In the genomic region with DNA sequence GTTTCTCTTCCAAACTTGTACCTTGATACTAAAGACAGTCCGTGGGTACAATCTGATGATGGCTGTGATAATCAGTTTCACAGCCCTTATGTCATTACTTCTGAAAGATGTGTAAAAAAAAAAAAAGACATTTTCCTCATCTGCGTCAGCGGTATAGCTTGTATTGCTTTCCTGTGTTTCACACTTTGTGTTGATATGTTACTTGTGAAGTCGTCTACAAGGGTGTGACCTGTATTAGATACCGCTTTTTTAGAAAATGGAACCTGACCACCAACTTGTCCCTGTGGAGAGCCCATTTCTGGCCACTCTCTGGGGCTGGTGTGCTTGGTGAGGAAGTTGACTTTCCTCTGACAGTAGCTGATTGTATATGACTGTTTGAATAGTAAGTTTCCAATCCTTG, we compare ENCODE assay signal across 22 cellular contexts. TPM values are rescaled to one million over a fixed set of nuclear protein-coding genes. Genes with fewer than 3 reads are reported as not detected.
DNase-seq lines count a peak whose midpoint lies in the region; ATAC-seq and TF ChIP-seq lines count a peak whose summit lies in the region.
"Had no signal": no experiment of that assay in that cellular context is flagged by ENCODE, and none has a peak within 500 bp of the region (broad histone marks: within the 10 kb centered on the region; RNA-seq: fewer than 3 reads in every experiment).

No MANE protein-coding gene starts in this region.

- no peak for DNase-seq in activated CD8-positive, alpha-beta T cell treated with anti-CD3 and anti-CD28 coated beads for 36 hours
- no peak for DNase-seq in activated CD8-positive, alpha-beta T cell treated with anti-CD3 and anti-CD28 coated beads, Interleukin-2, amount 10 ng/mL, durations not matched to agents 7 days and 5 days
- peak in 3 of 5 donors; percentile 30 to 69 (median 58) for DNase-seq in CD8-positive, alpha-beta memory T cell
- DNase-seq in activated T-helper 2 cell treated with anti-CD3 and anti-CD28 coated beads, Interferon-gamma antibody, Interleukin-2, Interleukin-4, amounts not matched to agents 10 μg/mL and 5 μg/mL and 100 μg/mL, durations not matched to agents 14 hours and 24 hours and 36 hours (ENCODE audit: low spot score): no peak
- DNase-seq in naive thymus-derived CD4-positive, alpha-beta T cell: no peak
- DNase-seq in GOT3 (lab: John Stamatoyannopoulos, UW): no peak
- no peak for DNase-seq in hepatocyte (ENCODE audit: low spot score)
- DNase-seq: DMS53, HCEC 1CT, MM.1S, NCI-H1417, NCI-H1694, NCI-H2029 treated with DMSO at 0.1 percent for 48 hours, NCI-H510A, NCI-H69, Peyer's patch, SHP77 treated with DMSO at 0.1 percent for 48 hours had no signal

- H3K4me2 ChIP-seq in hepatocyte: no peak overlapping the region
- H3K4me2 ChIP-seq: GM23338, KMS-11 had no signal

- H3K79me2 ChIP-seq in hepatocyte: peaks cover 61% of the 10 kb centered on the region

- H3K27me3 ChIP-seq in CD8-positive, alpha-beta memory T cell (ENCODE audit: insufficient read depth, low read length, poor library complexity, severe bottlenecking): no peaks in the 10 kb centered on the region
- H3K27me3 ChIP-seq in naive thymus-derived CD4-positive, alpha-beta T cell (ENCODE audit: control insufficient read depth in 2 of 2, insufficient read depth in 2 of 2, low read length in 2 of 2): no peaks in the 10 kb centered on the region
- H3K27me3 ChIP-seq in hepatocyte: no peaks in the 10 kb centered on the region
- H3K27me3 ChIP-seq: Peyer's patch had no signal

- no peak overlapping the region for H3K27ac ChIP-seq in CD8-positive, alpha-beta memory T cell (ENCODE audit: low read depth, low read length)
- H3K27ac ChIP-seq in naive thymus-derived CD4-positive, alpha-beta T cell (ENCODE audit: low read depth, low read length): no peak overlapping the region
- H3K27ac ChIP-seq in hepatocyte: no peak overlapping the region
- H3K27ac ChIP-seq: HL-60, KMS-11, Peyer's patch had no signal

- no peaks in the 10 kb centered on the region for H3K9me3 ChIP-seq in CD8-positive, alpha-beta memory T cell (ENCODE audit: low read length)
- H3K9me3 ChIP-seq in naive thymus-derived CD4-positive, alpha-beta T cell (ENCODE audit: control insufficient read depth in 2 of 3, low read length in 3 of 3): no peaks in the 10 kb centered on the region
- no peaks in the 10 kb centered on the region for H3K9me3 ChIP-seq in hepatocyte (ENCODE audit: low read depth)
- H3K9me3 ChIP-seq: Peyer's patch had no signal

- POLR2A ChIA-PET in activated CD8-positive, alpha-beta T cell treated with anti-CD3 and anti-CD28 coated beads for 36 hours (lab: Charles Lee): interaction anchor here (0.6 to 1.7 kb wide), 3 partner anchors 11 to 487 kb away, joined by 3 to 5 read pairs (median 3); a partner anchor contains a TSS
- POLR2A ChIA-PET in activated CD8-positive, alpha-beta T cell treated with anti-CD3 and anti-CD28 coated beads, Interleukin-2, amount 10 ng/mL, durations not matched to agents 7 days and 5 days (lab: Charles Lee): interaction anchor here (2.2 kb wide), 1 partner anchor 14 kb away, joined by 10 read pairs; no protein-coding TSS in a partner anchor
- POLR2A ChIA-PET in CD8-positive, alpha-beta memory T cell (lab: Charles Lee): interaction anchor here (0.6 to 1.4 kb wide), 2 partner anchors 15 to 84 kb away, joined by 4 to 7 read pairs; no protein-coding TSS in a partner anchor
- POLR2A ChIA-PET in naive thymus-derived CD4-positive, alpha-beta T cell (lab: Charles Lee): interaction anchor here (0.6 kb wide), 1 partner anchor 216 kb away, joined by 3 read pairs; no protein-coding TSS in a partner anchor

- CTCF ChIA-PET in activated CD8-positive, alpha-beta T cell treated with anti-CD3 and anti-CD28 coated beads for 36 hours (lab: Charles Lee): interaction anchor here (1.2 to 3.3 kb wide), 7 partner anchors 11 to 342 kb away, joined by 3 to 27 read pairs (median 3); no protein-coding TSS in a partner anchor
- CTCF ChIA-PET in activated CD8-positive, alpha-beta T cell treated with anti-CD3 and anti-CD28 coated beads, Interleukin-2, amount 10 ng/mL, durations not matched to agents 7 days and 5 days (lab: Charles Lee): interaction anchor here (0.6 to 6.0 kb wide), 2 partner anchors 9 to 16 kb away, joined by 3 to 70 read pairs; no protein-coding TSS in a partner anchor
- CTCF ChIA-PET in CD8-positive, alpha-beta memory T cell (lab: Charles Lee): interaction anchor here (1.0 to 1.9 kb wide), 2 partner anchors 18 to 1139 kb away, joined by 3 to 6 read pairs; a partner anchor contains a TSS
- CTCF ChIA-PET in naive thymus-derived CD4-positive, alpha-beta T cell (lab: Charles Lee): interaction anchor here (0.6 to 1.6 kb wide), 2 partner anchors 33 to 1299 kb away, joined by 3 read pairs; no protein-coding TSS in a partner anchor

- no peaks in the 10 kb centered on the region for H3K9me3 Mint-ChIP-seq in activated CD8-positive, alpha-beta T cell treated with anti-CD3 and anti-CD28 coated beads for 36 hours
- H3K9me3 Mint-ChIP-seq in activated CD8-positive, alpha-beta T cell treated with anti-CD3 and anti-CD28 coated beads, Interleukin-2, amount 10 ng/mL, durations not matched to agents 7 days and 5 days (ENCODE audit: insufficient read depth): no peaks in the 10 kb centered on the region
- no peaks in the 10 kb centered on the region for H3K9me3 Mint-ChIP-seq in CD8-positive, alpha-beta memory T cell
- no peaks in the 10 kb centered on the region for H3K9me3 Mint-ChIP-seq in activated T-helper 2 cell treated with anti-CD3 and anti-CD28 coated beads, Interferon-gamma antibody, Interleukin-2, Interleukin-4, amounts not matched to agents 10 μg/mL and 5 μg/mL and 100 μg/mL, durations not matched to agents 14 hours and 24 hours and 36 hours
- no peaks in the 10 kb centered on the region for H3K9me3 Mint-ChIP-seq in naive thymus-derived CD4-positive, alpha-beta T cell
- H3K9me3 Mint-ChIP-seq: GM23338, IgD-negative memory B cell had no signal

- peak overlapping the region; percentile 34 for H3K27ac Mint-ChIP-seq in activated CD8-positive, alpha-beta T cell treated with anti-CD3 and anti-CD28 coated beads for 36 hours
- no peak overlapping the region for H3K27ac Mint-ChIP-seq in activated CD8-positive, alpha-beta T cell treated with anti-CD3 and anti-CD28 coated beads, Interleukin-2, amount 10 ng/mL, durations not matched to agents 7 days and 5 days
- peak overlapping the region; percentile 71 to 94 (median 90) for H3K27ac Mint-ChIP-seq in CD8-positive, alpha-beta memory T cell
- H3K27ac Mint-ChIP-seq in activated T-helper 2 cell treated with anti-CD3 and anti-CD28 coated beads, Interferon-gamma antibody, Interleukin-2, Interleukin-4, amounts not matched to agents 10 μg/mL and 5 μg/mL and 100 μg/mL, durations not matched to agents 14 hours and 24 hours and 36 hours: peak overlapping the region; percentile 63
- peak overlapping the region in 1 of 9 donors; percentile 14 for H3K27ac Mint-ChIP-seq in naive thymus-derived CD4-positive, alpha-beta T cell
- H3K27ac Mint-ChIP-seq: GM23338, IgD-negative memory B cell had no signal

- no peak for TF ChIP-seq CTCF in activated CD8-positive, alpha-beta T cell treated with anti-CD3 and anti-CD28 coated beads for 36 hours (IDR thresholded peaks at IDR 0.05)
- TF ChIP-seq CTCF in hepatocyte (IDR thresholded peaks at IDR 0.05; ENCODE audit: poor library complexity): no peak

- H3K36me3 ChIP-seq in CD8-positive, alpha-beta memory T cell (ENCODE audit: insufficient read depth, low read length): no peaks in the 10 kb centered on the region
- no peaks in the 10 kb centered on the region for H3K36me3 ChIP-seq in naive thymus-derived CD4-positive, alpha-beta T cell (ENCODE audit: control insufficient read depth in 2 of 3, insufficient read depth in 3 of 3, low read length in 3 of 3)
- no peaks in the 10 kb centered on the region for H3K36me3 ChIP-seq in hepatocyte (replicated peaks; ENCODE audit: insufficient read depth, low read depth)
- H3K36me3 ChIP-seq: Peyer's patch had no signal

- H3K36me3 Mint-ChIP-seq in activated CD8-positive, alpha-beta T cell treated with anti-CD3 and anti-CD28 coated beads for 36 hours (ENCODE audit: low read depth): peaks cover 2% of the 10 kb centered on the region
- H3K36me3 Mint-ChIP-seq in activated CD8-positive, alpha-beta T cell treated with anti-CD3 and anti-CD28 coated beads, Interleukin-2, amount 10 ng/mL, durations not matched to agents 7 days and 5 days (ENCODE audit: low read depth): peaks cover 14% of the 10 kb centered on the region
- H3K36me3 Mint-ChIP-seq in CD8-positive, alpha-beta memory T cell: peaks cover 0 to 33% (median 11%) of the 10 kb centered on the region in 3 donors
- peaks cover 26% of the 10 kb centered on the region for H3K36me3 Mint-ChIP-seq in activated T-helper 2 cell treated with anti-CD3 and anti-CD28 coated beads, Interferon-gamma antibody, Interleukin-2, Interleukin-4, amounts not matched to agents 10 μg/mL and 5 μg/mL and 100 μg/mL, durations not matched to agents 14 hours and 24 hours and 36 hours (ENCODE audit: low read depth)
- H3K36me3 Mint-ChIP-seq in naive thymus-derived CD4-positive, alpha-beta T cell: peaks cover 0 to 24% (median 5%) of the 10 kb centered on the region in 5 donors

- H3K4me3 ChIP-seq in CD8-positive, alpha-beta memory T cell (ENCODE audit: low read length): no peak overlapping the region
- H3K4me3 ChIP-seq in naive thymus-derived CD4-positive, alpha-beta T cell (ENCODE audit: low read length): no peak overlapping the region
- no peak overlapping the region for H3K4me3 ChIP-seq in hepatocyte
- H3K4me3 ChIP-seq: GM23338, Peyer's patch had no signal

- peaks cover 47% of the 10 kb centered on the region for H3K4me1 Mint-ChIP-seq in activated CD8-positive, alpha-beta T cell treated with anti-CD3 and anti-CD28 coated beads for 36 hours (ENCODE audit: low read depth)
- peaks cover 34% of the 10 kb centered on the region for H3K4me1 Mint-ChIP-seq in activated CD8-positive, alpha-beta T cell treated with anti-CD3 and anti-CD28 coated beads, Interleukin-2, amount 10 ng/mL, durations not matched to agents 7 days and 5 days (ENCODE audit: low read depth)
- peaks cover 32 to 69% (median 57%) of the 10 kb centered on the region in 3 donors for H3K4me1 Mint-ChIP-seq in CD8-positive, alpha-beta memory T cell
- peaks cover 38% of the 10 kb centered on the region for H3K4me1 Mint-ChIP-seq in activated T-helper 2 cell treated with anti-CD3 and anti-CD28 coated beads, Interferon-gamma antibody, Interleukin-2, Interleukin-4, amounts not matched to agents 10 μg/mL and 5 μg/mL and 100 μg/mL, durations not matched to agents 14 hours and 24 hours and 36 hours (ENCODE audit: low read depth)
- H3K4me1 Mint-ChIP-seq in naive thymus-derived CD4-positive, alpha-beta T cell: peaks cover 16 to 66% (median 49%) of the 10 kb centered on the region in 7 donors

- peaks cover 12% of the 10 kb centered on the region for H4K20me1 ChIP-seq in hepatocyte (ENCODE audit: insufficient read depth, poor library complexity, severe bottlenecking)

- H3K27me3 Mint-ChIP-seq in activated CD8-positive, alpha-beta T cell treated with anti-CD3 and anti-CD28 coated beads for 36 hours: no peaks in the 10 kb centered on the region
- H3K27me3 Mint-ChIP-seq in activated CD8-positive, alpha-beta T cell treated with anti-CD3 and anti-CD28 coated beads, Interleukin-2, amount 10 ng/mL, durations not matched to agents 7 days and 5 days (ENCODE audit: low read depth): no peaks in the 10 kb centered on the region
- no peaks in the 10 kb centered on the region for H3K27me3 Mint-ChIP-seq in CD8-positive, alpha-beta memory T cell
- H3K27me3 Mint-ChIP-seq in activated T-helper 2 cell treated with anti-CD3 and anti-CD28 coated beads, Interferon-gamma antibody, Interleukin-2, Interleukin-4, amounts not matched to agents 10 μg/mL and 5 μg/mL and 100 μg/mL, durations not matched to agents 14 hours and 24 hours and 36 hours (ENCODE audit: low read depth): no peaks in the 10 kb centered on the region
- no peaks in the 10 kb centered on the region for H3K27me3 Mint-ChIP-seq in naive thymus-derived CD4-positive, alpha-beta T cell
- H3K27me3 Mint-ChIP-seq: IgD-negative memory B cell had no signal

- 95% methylated on average over 5 of the region's 5 CpGs for WGBS in hepatocyte (ENCODE audit: low lambda C conversion rate, missing lambda C conversion rate)

- H2AFZ ChIP-seq in hepatocyte: no peak overlapping the region
- H2AFZ ChIP-seq: GM23338 had no signal

- intact Hi-C loops in activated CD8-positive, alpha-beta T cell treated with anti-CD3 and anti-CD28 coated beads for 36 hours (cut with micrococcal nuclease): no loop called here
- intact Hi-C loops in activated T-helper 2 cell treated with anti-CD3 and anti-CD28 coated beads, Interferon-gamma antibody, Interleukin-2, Interleukin-4, amounts not matched to agents 10 μg/mL and 5 μg/mL and 100 μg/mL, durations not matched to agents 14 hours and 24 hours and 36 hours (cut with micrococcal nuclease): no loop called here
- intact Hi-C loops in naive thymus-derived CD4-positive, alpha-beta T cell (cut with micrococcal nuclease): no loop called here

- peaks cover 14% of the 10 kb centered on the region for H3K4me1 ChIP-seq in CD8-positive, alpha-beta memory T cell (ENCODE audit: insufficient read depth, low read length)
- H3K4me1 ChIP-seq in naive thymus-derived CD4-positive, alpha-beta T cell (ENCODE audit: control insufficient read depth in 2 of 2, insufficient read depth in 2 of 2, low read length in 2 of 2): peaks cover 0 to 10% of the 10 kb centered on the region in 2 donors
- H3K4me1 ChIP-seq in hepatocyte (ENCODE audit: insufficient read depth): peaks cover 21% of the 10 kb centered on the region

- H3K4me3 Mint-ChIP-seq in activated CD8-positive, alpha-beta T cell treated with anti-CD3 and anti-CD28 coated beads for 36 hours: no peak overlapping the region
- no peak overlapping the region for H3K4me3 Mint-ChIP-seq in activated CD8-positive, alpha-beta T cell treated with anti-CD3 and anti-CD28 coated beads, Interleukin-2, amount 10 ng/mL, durations not matched to agents 7 days and 5 days
- peak overlapping the region; percentile 2 to 84 (median 43) for H3K4me3 Mint-ChIP-seq in CD8-positive, alpha-beta memory T cell
- no peak overlapping the region for H3K4me3 Mint-ChIP-seq in activated T-helper 2 cell treated with anti-CD3 and anti-CD28 coated beads, Interferon-gamma antibody, Interleukin-2, Interleukin-4, amounts not matched to agents 10 μg/mL and 5 μg/mL and 100 μg/mL, durations not matched to agents 14 hours and 24 hours and 36 hours (ENCODE audit: low read depth)
- H3K4me3 Mint-ChIP-seq in naive thymus-derived CD4-positive, alpha-beta T cell: peak overlapping the region in 1 of 10 donors; percentile 36
- H3K4me3 Mint-ChIP-seq: GM23338 had no signal

- H3K9me2 ChIP-seq in hepatocyte (replicated peaks; ENCODE audit: insufficient read depth): no peaks in the 10 kb centered on the region

- ATAC-seq in activated CD8-positive, alpha-beta T cell treated with anti-CD3 and anti-CD28 coated beads for 36 hours: peak; percentile 69
- ATAC-seq in activated CD8-positive, alpha-beta T cell treated with anti-CD3 and anti-CD28 coated beads, Interleukin-2, amount 10 ng/mL, durations not matched to agents 7 days and 5 days: no peak
- peak; percentile 88 for ATAC-seq in naive thymus-derived CD4-positive, alpha-beta T cell
- no peak for ATAC-seq in GM18861 (IDR thresholded peaks at IDR 0.05; ENCODE audit: unreplicated experiment)
- ATAC-seq: GM23338 had no signal

RNA-seq across cellular contexts. Expression of a gene that starts 50.5 kb away (rescaled TPM):
- 10 to 100 TPM; 18.0 to 18.5 TPM for total RNA-seq in activated CD8-positive, alpha-beta T cell treated with anti-CD3 and anti-CD28 coated beads for 36 hours
- 10 to 100 TPM; 17.7 to 19.1 TPM for total RNA-seq in activated CD8-positive, alpha-beta T cell treated with anti-CD3 and anti-CD28 coated beads, Interleukin-2, amount 10 ng/mL, durations not matched to agents 7 days and 5 days
- total RNA-seq in CD8-positive, alpha-beta memory T cell: 10 to 100 TPM; 18.2 to 22.2 TPM
- polyA plus RNA-seq in CD8-positive, alpha-beta memory T cell: 5.1 TPM
- 23.1 and 25.1 TPM in 2 replicates for total RNA-seq in activated T-helper 2 cell treated with anti-CD3 and anti-CD28 coated beads, Interferon-gamma antibody, Interleukin-2, Interleukin-4, amounts not matched to agents 10 μg/mL and 5 μg/mL and 100 μg/mL, durations not matched to agents 14 hours and 24 hours and 36 hours
- 10 to 100 TPM; 20.9 to 27.8 (median 22.0) TPM for total RNA-seq in naive thymus-derived CD4-positive, alpha-beta T cell
- polyA plus RNA-seq in naive thymus-derived CD4-positive, alpha-beta T cell: 1 to 10 TPM; 3.6 to 6.8 TPM
- total RNA-seq in hepatocyte: 8.4 and 10.0 TPM in 2 replicates
- 20.9 and 22.9 TPM in 2 replicates for polyA plus RNA-seq in hepatocyte

RNA-seq across cellular contexts. Expression of a gene that starts 52.9 kb away (rescaled TPM):
- total RNA-seq in activated CD8-positive, alpha-beta T cell treated with anti-CD3 and anti-CD28 coated beads for 36 hours: 10 to 100 TPM; 76.7 to 81.8 TPM
- 10 to 100 TPM; 38.7 to 39.5 TPM for total RNA-seq in activated CD8-positive, alpha-beta T cell treated with anti-CD3 and anti-CD28 coated beads, Interleukin-2, amount 10 ng/mL, durations not matched to agents 7 days and 5 days
- 10 to 100 TPM; 67.7 to 69.1 TPM for total RNA-seq in CD8-positive, alpha-beta memory T cell
- polyA plus RNA-seq in CD8-positive, alpha-beta memory T cell: 40.4 TPM
- 52.9 and 53.8 TPM in 2 replicates for total RNA-seq in activated T-helper 2 cell treated with anti-CD3 and anti-CD28 coated beads, Interferon-gamma antibody, Interleukin-2, Interleukin-4, amounts not matched to agents 10 μg/mL and 5 μg/mL and 100 μg/mL, durations not matched to agents 14 hours and 24 hours and 36 hours
- total RNA-seq in naive thymus-derived CD4-positive, alpha-beta T cell: 10 to 100 TPM; 13.5 to 36.0 (median 23.4) TPM
- 10 to 100 TPM; 16.5 to 36.7 TPM for polyA plus RNA-seq in naive thymus-derived CD4-positive, alpha-beta T cell
- 22.1 and 24.1 TPM in 2 replicates for total RNA-seq in hepatocyte
- 30.0 and 33.9 TPM in 2 replicates for polyA plus RNA-seq in hepatocyte

Comparison
In these comparisons a context has a peak if more than half of its experiments do, and no peak if none do; other contexts are left out.
1. ATAC-seq: peak in activated CD8-positive, alpha-beta T cell treated with anti-CD3 and anti-CD28 coated beads for 36 hours (single experiment) and naive thymus-derived CD4-positive, alpha-beta T cell (single experiment); none in activated CD8-positive, alpha-beta T cell treated with anti-CD3 and anti-CD28 coated beads, Interleukin-2, amount 10 ng/mL, durations not matched to agents 7 days and 5 days (single experiment) and GM18861 (single experiment).
2. DNase-seq: peak in CD8-positive, alpha-beta memory T cell (3 of 5); none in activated CD8-positive, alpha-beta T cell treated with anti-CD3 and anti-CD28 coated beads for 36 hours (single experiment), activated CD8-positive, alpha-beta T cell treated with anti-CD3 and anti-CD28 coated beads, Interleukin-2, amount 10 ng/mL, durations not matched to agents 7 days and 5 days (single experiment), activated T-helper 2 cell treated with anti-CD3 and anti-CD28 coated beads, Interferon-gamma antibody, Interleukin-2, Interleukin-4, amounts not matched to agents 10 μg/mL and 5 μg/mL and 100 μg/mL, durations not matched to agents 14 hours and 24 hours and 36 hours (single experiment), naive thymus-derived CD4-positive, alpha-beta T cell (0 of 9), GOT3 (single experiment) and hepatocyte (single experiment).
3. H3K4me3 Mint-ChIP-seq: peak in CD8-positive, alpha-beta memory T cell (7 of 7); none in activated CD8-positive, alpha-beta T cell treated with anti-CD3 and anti-CD28 coated beads for 36 hours (single experiment), activated CD8-positive, alpha-beta T cell treated with anti-CD3 and anti-CD28 coated beads, Interleukin-2, amount 10 ng/mL, durations not matched to agents 7 days and 5 days (single experiment) and activated T-helper 2 cell treated with anti-CD3 and anti-CD28 coated beads, Interferon-gamma antibody, Interleukin-2, Interleukin-4, amounts not matched to agents 10 μg/mL and 5 μg/mL and 100 μg/mL, durations not matched to agents 14 hours and 24 hours and 36 hours (single experiment).